ENCODE assay signal across 26 cellular contexts in genomic region chr18:13018379-13018778, GRCh38.
"Had no signal": no experiment of that assay in that cellular context is flagged by ENCODE, and none has a peak within 500 bp of the region (broad histone marks: within the 10 kb centered on the region; RNA-seq: fewer than 3 reads in every experiment).

No MANE protein-coding gene starts in this region.

- ATAC-seq: effector memory CD8-positive, alpha-beta T cell; gastrocnemius medialis; left lobe of liver; naive thymus-derived CD4-positive, alpha-beta T cell; sciatic nerve; stimulated activated naive CD8-positive, alpha-beta T cell treated with anti-CD3 and anti-CD28 coated beads, Interleukin-15, amount 100 ng/mL, for 72 hours had no signal

- H3K27me3 ChIP-seq: gastrocnemius medialis, neural progenitor cell, thyroid gland, vagina had no signal

- H3K27ac ChIP-seq: coronary artery, gastrocnemius medialis, neural progenitor cell, parathyroid adenoma, thyroid gland, vagina had no signal

- H3K4me3 Mint-ChIP-seq: effector memory CD8-positive, alpha-beta T cell; naive thymus-derived CD4-positive, alpha-beta T cell; nephron; neural progenitor cell; stimulated activated naive CD8-positive, alpha-beta T cell treated with anti-CD3 and anti-CD28 coated beads, Interleukin-15, amount 100 ng/mL, for 72 hours had no signal

- H3K27ac Mint-ChIP-seq: nephron; neural progenitor cell; progenitor cell of endocrine pancreas; stimulated activated naive CD8-positive, alpha-beta T cell treated with anti-CD3 and anti-CD28 coated beads, Interleukin-15, amount 100 ng/mL, for 72 hours had no signal

- H3K9me3 ChIP-seq: gastrocnemius medialis, thyroid gland had no signal

- H3K27me3 Mint-ChIP-seq: effector memory CD8-positive, alpha-beta T cell; naive thymus-derived CD4-positive, alpha-beta T cell; progenitor cell of endocrine pancreas; stimulated activated naive CD8-positive, alpha-beta T cell treated with anti-CD3 and anti-CD28 coated beads, Interleukin-15, amount 100 ng/mL, for 72 hours had no signal

- H3K4me3 ChIP-seq: coronary artery, gastrocnemius medialis, neural progenitor cell, smooth muscle cell, thyroid gland, vagina had no signal

- FAIRE-seq: endometrium, kidney had no signal

- H3K9me3 Mint-ChIP-seq: effector memory CD8-positive, alpha-beta T cell; stimulated activated naive CD8-positive, alpha-beta T cell treated with anti-CD3 and anti-CD28 coated beads, Interleukin-15, amount 100 ng/mL, for 72 hours had no signal

- DNase-seq: dermis blood vessel endothelial cell; effector memory CD8-positive, alpha-beta T cell; gastrocnemius medialis; head of caudate nucleus; kidney; mesendoderm; midbrain; naive thymus-derived CD4-positive, alpha-beta T cell; stimulated activated CD4-positive, alpha-beta T cell treated with anti-CD3 and anti-CD28 coated beads, Interleukin-12 subunit alpha, Interleukin-12 subunit beta, amount 100 ng/mL, for 4 hours; stimulated activated CD4-positive, alpha-beta T cell treated with anti-CD3 and anti-CD28 coated beads, Interleukin-1b, Interleukin-23, amount 100 ng/mL, for 48 hours; stimulated activated CD4-positive, alpha-beta T cell treated with anti-CD3 and anti-CD28 coated beads, Interleukin-4, amount 100 ng/mL, for 1 hour; stimulated activated CD8-positive, alpha-beta memory T cell treated with anti-CD3 and anti-CD28 coated beads, Interleukin-4, amount 100 ng/mL, for 48 hours; stimulated activated naive CD4-positive, alpha-beta T cell; stimulated activated naive CD8-positive, alpha-beta T cell treated with anti-CD3 and anti-CD28 coated beads, Interleukin-15, amount 100 ng/mL, for 72 hours; thyroid gland; trophoblast cell had no signal

- H3K4me1 Mint-ChIP-seq: nephron; neural progenitor cell; stimulated activated naive CD8-positive, alpha-beta T cell treated with anti-CD3 and anti-CD28 coated beads, Interleukin-15, amount 100 ng/mL, for 72 hours had no signal

- H3K4me1 ChIP-seq: gastrocnemius medialis, neural progenitor cell, parathyroid adenoma, thyroid gland, vagina had no signal
